ENCODE assay signal across 21 cellular contexts in the genomic region with DNA sequence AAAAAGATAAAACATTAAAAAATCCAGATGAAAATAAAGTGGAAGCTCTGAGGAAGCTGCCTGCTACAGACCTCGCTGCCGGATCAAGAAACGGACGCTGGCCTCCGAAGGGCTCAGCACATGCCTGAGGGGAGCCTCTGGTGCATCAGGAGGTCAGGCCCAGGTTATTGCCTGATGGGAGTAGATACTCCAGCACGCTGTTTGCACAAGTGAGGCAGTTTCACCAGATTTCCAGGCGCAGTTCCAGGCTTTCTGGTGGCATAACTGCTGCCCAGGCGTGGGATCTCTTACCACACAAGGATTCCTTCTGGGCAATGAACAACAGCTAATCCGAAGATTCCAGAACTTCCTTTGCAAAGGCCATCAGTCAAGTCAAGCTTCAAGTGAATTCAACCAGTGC.
DNase-seq lines count a peak whose midpoint lies in the region; ATAC-seq and TF ChIP-seq lines count a peak whose summit lies in the region.
"Had no signal": no experiment of that assay in that cellular context is flagged by ENCODE, and none has a peak within 500 bp of the region (broad histone marks: within the 10 kb centered on the region; RNA-seq: fewer than 3 reads in every experiment).

No MANE protein-coding gene starts in this region.

- 0 out of 2 replicates have a peak, but pooled peaks cover 7% of the 10 kb centered on the region for H3K27me3 ChIP-seq in GM23248 (replicated peaks; ENCODE audit: insufficient read depth)
- H3K27me3 ChIP-seq: BLaER1 had no signal

- H3K4me2 ChIP-seq in GM23248 (ENCODE audit: unreplicated experiment): no peak overlapping the region
- H3K4me2 ChIP-seq: BLaER1 had no signal

- ATAC-seq in esophagus mucosa: peak; percentile 51
- ATAC-seq in left lobe of liver: peak; percentile 92
- ATAC-seq in HG03460 (IDR thresholded peaks at IDR 0.05; ENCODE audit: unreplicated experiment): no peak
- ATAC-seq: Panc1 had no signal

- H3K9me3 ChIP-seq in GM23248 (ENCODE audit: low read depth): no peaks in the 10 kb centered on the region
- H3K9me3 ChIP-seq: BLaER1, SJCRH30 had no signal

- no peak overlapping the region for H3K4me3 ChIP-seq in AG10803 (ENCODE audit: low read length)
- H3K4me3 ChIP-seq in GM23248: no peak overlapping the region
- H3K4me3 ChIP-seq: BLaER1, SJCRH30 had no signal

- H3K9me2 ChIP-seq in GM23248 (ENCODE audit: insufficient read depth): no peaks in the 10 kb centered on the region

- no peaks in the 10 kb centered on the region for H3K36me3 ChIP-seq in GM23248 (ENCODE audit: low read depth)
- H3K36me3 ChIP-seq: BLaER1, SJCRH30 had no signal

- no peak overlapping the region for H3K27ac ChIP-seq in GM23248
- H3K27ac ChIP-seq: BLaER1, SJCRH30 had no signal

- in situ Hi-C loops in GM23248 (cut with MboI): no loop called here
- in situ Hi-C loops in KBM-7 (cut with MboI; ENCODE audit: low pct_unique_long_range_greater_than_20kb, low sequenced_read_pairs): no loop called here

- no peaks in the 10 kb centered on the region for H3K79me2 ChIP-seq in GM23248 (ENCODE audit: insufficient read depth)

- H3K4me1 ChIP-seq in GM23248 (ENCODE audit: insufficient read depth): no peaks in the 10 kb centered on the region
- H3K4me1 ChIP-seq: SJCRH30 had no signal

- no peaks in the 10 kb centered on the region for H4K20me1 ChIP-seq in GM23248 (ENCODE audit: insufficient read depth)
- H4K20me1 ChIP-seq: BLaER1 had no signal

- 53% methylated on average over 9 of the region's 9 CpGs for WGBS in GM23248 (ENCODE audit: low coverage in 1 of 2, low lambda C conversion rate in 2 of 2, missing lambda C conversion rate in 2 of 2), 2 experiments

- H3F3A ChIP-seq in GM23248 (ENCODE audit: insufficient read depth): no peaks in the 10 kb centered on the region

- no peak for TF ChIP-seq CTCF in AG10803 (conservative IDR thresholded peaks at IDR 0.05; ENCODE audit: low read length)

- no peak overlapping the region for H2AFZ ChIP-seq in GM23248

- H3K9ac ChIP-seq in GM23248: no peak overlapping the region
- H3K9ac ChIP-seq: BLaER1 had no signal

- DNase-seq in AG10803 (ENCODE audit: low read depth) (peak; percentile 24), GM23248 (peak; percentile 6), left lobe of liver (ENCODE audit: low spot score) (peak; percentile 79), hypothalamus (lab: John Stamatoyannopoulos, UW) (no peak), KBM-7 (no peak)
- DNase-seq: CD4-positive, alpha-beta T cell; COR-L47; DMS 273 treated with DMSO at 0.1 percent for 48 hours; DMS79 treated with DMSO at 0.1 percent for 48 hours; IMR-90; NCI-H1417; NCI-H1694 treated with DMSO at 0.1 percent for 48 hours; NCI-H2081 treated with DMSO at 0.1 percent for 48 hours; NCI-H2171 treated with DMSO at 0.1 percent for 48 hours; NCI-H524 treated with DMSO at 0.1 percent for 48 hours; NCI-H82; SJCRH30 had no signal

Comparison
In these comparisons a context has a peak if more than half of its experiments do, and no peak if none do; other contexts are left out.
1. DNase-seq: peak in AG10803 (single experiment), GM23248 (single experiment) and left lobe of liver (single experiment); none in hypothalamus (0 of 51) and KBM-7 (single experiment).